27 cellular contexts compared by ENCODE assay signal in the genomic region with DNA sequence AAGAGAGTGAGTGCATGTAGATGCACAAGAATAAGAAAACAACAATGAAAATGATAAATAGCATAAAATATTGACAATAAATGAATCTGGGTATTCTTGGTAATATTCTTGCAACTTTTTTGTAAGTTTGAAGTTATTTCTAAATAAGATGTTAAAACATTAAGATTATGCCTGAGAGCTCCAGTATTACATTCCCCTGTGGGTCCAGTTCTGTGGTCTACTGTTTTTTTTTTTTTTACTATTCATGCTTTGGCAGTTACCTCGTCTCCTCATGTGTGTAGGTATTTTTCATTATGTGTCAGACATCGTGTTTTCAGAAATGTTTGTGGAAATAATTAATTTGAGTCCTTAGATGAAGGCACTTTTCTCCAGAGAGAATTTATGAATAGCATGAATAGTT.
DNase-seq lines count a peak whose midpoint lies in the region; TF ChIP-seq lines count a peak whose summit lies in the region.
"Had no signal": no experiment of that assay in that cellular context is flagged by ENCODE, and none has a peak within 500 bp of the region (broad histone marks: within the 10 kb centered on the region; RNA-seq: fewer than 3 reads in every experiment).

No MANE protein-coding gene starts in this region.

- no peak overlapping the region for H3K27ac ChIP-seq in HEK293 (ENCODE audit: extremely low read depth, low read depth, low read length)
- H3K27ac ChIP-seq: 22Rv1; A549; BLaER1; BLaER1 treated with 17β-estradiol and CSF1 and Interleukin-3, amounts not matched to agents 10 nM and 100 nM; C4-2B had no signal

- no peak overlapping the region for H3K4me3 ChIP-seq in HEK293 (ENCODE audit: low read depth, low read length)
- H3K4me3 ChIP-seq: A549; BLaER1; BLaER1 treated with 17β-estradiol and CSF1 and Interleukin-3, amounts not matched to agents 10 nM and 100 nM had no signal

- no peaks in the 10 kb centered on the region for H3K4me1 ChIP-seq in HEK293 (ENCODE audit: control insufficient read depth, insufficient read depth, low read length)
- H3K4me1 ChIP-seq: A549; BE2C; BLaER1; BLaER1 treated with 17β-estradiol and CSF1 and Interleukin-3, amounts not matched to agents 10 nM and 100 nM; Caco-2 had no signal

- DNase-seq in NCI-H345 treated with DMSO at 0.1 percent for 48 hours (lab: John Stamatoyannopoulos, UW; ENCODE audit: unreplicated experiment) = no peak
- DNase-seq: 8988T; ACHN; AML-193; BE2C; C1 segment of cervical spinal cord; Caco-2; Calu3; CD4-positive, alpha-beta memory T cell; CD4-positive, alpha-beta T cell; CD4-positive, CD25-positive, alpha-beta regulatory T cell; CD8-positive, alpha-beta memory T cell; CD8-positive, alpha-beta T cell; COR-L47; DMS 273 treated with DMSO at 0.1 percent for 48 hours; DMS153; DMS53; DMS79; DMS79 treated with DMSO at 0.1 percent for 48 hours; DND-41; EL had no signal

- H3K36me3 ChIP-seq in HEK293 (ENCODE audit: control insufficient read depth in 2 of 2, insufficient read depth in 1 of 2, low read length in 2 of 2) = no peaks in the 10 kb centered on the region
- H3K36me3 ChIP-seq: BE2C; BLaER1; BLaER1 treated with 17β-estradiol and CSF1 and Interleukin-3, amounts not matched to agents 10 nM and 100 nM had no signal

- no peaks in the 10 kb centered on the region for H3K9me3 ChIP-seq in HEK293 (ENCODE audit: control insufficient read depth, insufficient read depth, low read depth, low read length)
- H3K9me3 ChIP-seq: A549, BE2C, Caco-2 had no signal

- CTCF ChIA-PET in HEK293 (lab: Yijun Ruan, JAX) = no interaction called here

- POLR2A ChIA-PET in HEK293 (lab: Yijun Ruan, JAX) = no interaction called here

- no peak for TF ChIP-seq CTCF in HEK293 (tag by site-specific recombination; IDR thresholded peaks at IDR 0.05)

TF ChIP-seq in HEK293, 187 proteins besides CTCF, POLR2A, EP300 and RAD21:
- TF ChIP-seq, protein P1, sequence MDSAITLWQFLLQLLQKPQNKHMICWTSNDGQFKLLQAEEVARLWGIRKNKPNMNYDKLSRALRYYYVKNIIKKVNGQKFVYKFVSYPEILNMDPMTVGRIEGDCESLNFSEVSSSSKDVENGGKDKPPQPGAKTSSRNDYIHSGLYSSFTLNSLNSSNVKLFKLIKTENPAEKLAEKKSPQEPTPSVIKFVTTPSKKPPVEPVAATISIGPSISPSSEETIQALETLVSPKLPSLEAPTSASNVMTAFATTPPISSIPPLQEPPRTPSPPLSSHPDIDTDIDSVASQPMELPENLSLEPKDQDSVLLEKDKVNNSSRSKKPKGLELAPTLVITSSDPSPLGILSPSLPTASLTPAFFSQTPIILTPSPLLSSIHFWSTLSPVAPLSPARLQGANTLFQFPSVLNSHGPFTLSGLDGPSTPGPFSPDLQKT (IDR thresholded peaks at IDR 0.05; ENCODE audit: borderline replicate concordance, low read depth, low read length) = no peak
- TF ChIP-seq ZNF112 (tag by site-specific recombination; IDR thresholded peaks at IDR 0.05) = no peak
- TF ChIP-seq, protein P2, sequence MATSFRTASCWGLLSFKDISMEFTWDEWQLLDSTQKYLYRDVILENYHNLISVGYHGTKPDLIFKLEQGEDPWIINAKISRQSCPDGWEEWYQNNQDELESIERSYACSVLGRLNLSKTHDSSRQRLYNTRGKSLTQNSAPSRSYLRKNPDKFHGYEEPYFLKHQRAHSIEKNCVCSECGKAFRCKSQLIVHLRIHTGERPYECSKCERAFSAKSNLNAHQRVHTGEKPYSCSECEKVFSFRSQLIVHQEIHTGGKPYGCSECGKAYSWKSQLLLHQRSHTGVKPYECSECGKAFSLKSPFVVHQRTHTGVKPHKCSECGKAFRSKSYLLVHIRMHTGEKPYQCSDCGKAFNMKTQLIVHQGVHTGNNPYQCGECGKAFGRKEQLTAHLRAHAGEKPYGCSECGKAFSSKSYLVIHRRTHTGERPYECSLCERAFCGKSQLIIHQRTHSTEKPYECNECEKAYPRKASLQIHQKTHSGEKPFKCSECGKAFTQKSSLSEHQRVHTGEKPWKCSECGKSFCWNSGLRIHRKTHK (tag by site-specific recombination; IDR thresholded peaks at IDR 0.05) = peak; percentile 98
- TF ChIP-seq ZNF521 (tag by site-specific recombination; IDR thresholded peaks at IDR 0.05) = no peak
TF ChIP-seq in HEK293: peak in this region for 1.
